ENCODE assay signal across 18 cellular contexts in the genomic region with DNA sequence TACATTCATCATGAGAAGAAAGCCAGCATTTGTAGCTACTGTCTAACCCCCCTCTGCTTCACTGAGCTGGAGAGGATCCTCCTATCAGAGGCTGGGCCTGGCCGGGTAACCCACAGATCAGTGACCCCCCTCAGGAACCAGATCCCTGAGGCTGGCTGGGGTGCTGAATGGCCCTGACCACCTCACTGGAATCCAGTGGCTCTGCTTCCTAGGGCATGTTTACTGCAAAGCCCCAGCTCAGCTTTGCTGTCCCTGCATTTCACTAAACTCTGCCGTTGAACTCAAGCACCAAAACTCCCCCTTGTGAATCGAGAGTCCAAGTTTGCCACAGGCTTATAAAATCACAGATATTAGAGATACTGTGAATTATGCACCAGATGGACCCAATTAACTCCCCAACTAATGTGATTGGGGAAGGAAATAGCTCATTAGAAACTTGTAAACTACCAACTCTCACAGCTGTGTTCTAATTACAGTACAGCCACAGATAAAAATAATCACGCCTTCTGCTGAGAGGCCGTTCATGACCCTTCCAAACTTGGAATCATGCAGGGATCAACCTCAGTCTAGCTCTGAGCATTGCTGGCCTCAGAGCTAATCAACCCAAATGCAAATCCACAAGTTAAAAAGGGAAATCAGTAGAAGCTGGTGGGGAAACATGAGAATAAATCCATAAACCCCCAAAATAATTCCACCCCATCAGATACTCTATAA. TPM values are rescaled to one million over a fixed set of nuclear protein-coding genes. Genes with fewer than 3 reads are reported as not detected.
"Had no signal": no experiment of that assay in that cellular context is flagged by ENCODE, and none has a peak within 500 bp of the region (broad histone marks: within the 10 kb centered on the region; RNA-seq: fewer than 3 reads in every experiment).

No MANE protein-coding gene starts in this region.

- H3K36me3 Mint-ChIP-seq: immature natural killer cell had no signal

- DNase-seq: activated CD4-positive, alpha-beta T cell treated with anti-CD3 and anti-CD28 coated beads, Interleukin-2, amount 50 U/mL, for 4 hours; activated effector memory CD4-positive, alpha-beta T cell treated with Interleukin-2 at 50 U/mL for 16 hours; activated T-cell treated with anti-CD3 and anti-CD28 coated beads, Interleukin-2, amount 50 U/mL, for 24 hours; amygdala; brain microvascular endothelial cell; endodermal cell; glutamatergic neuron; immature natural killer cell; left colon; mammary epithelial cell; mucosa of descending colon; nephron progenitor cell; ovary; thyroid gland had no signal

- H3K4me1 Mint-ChIP-seq: endodermal cell, immature natural killer cell, nephron progenitor cell had no signal

- ATAC-seq: activated CD4-positive, CD25-positive, alpha-beta regulatory T cell treated with anti-CD3 and anti-CD28 coated beads, Interleukin-2, amount 50 U/mL, for 24 hours; activated naive CD4-positive, alpha-beta T cell treated with anti-CD3 and anti-CD28 coated beads, Interleukin-2, amount 50 U/mL, for 72 hours; left colon; mucosa of descending colon had no signal

- H3K9me3 Mint-ChIP-seq: activated naive CD4-positive, alpha-beta T cell treated with anti-CD3 and anti-CD28 coated beads, Interleukin-2, amount 50 U/mL, for 72 hours had no signal

- H3K27ac Mint-ChIP-seq: activated naive CD4-positive, alpha-beta T cell treated with anti-CD3 and anti-CD28 coated beads, Interleukin-2, amount 50 U/mL, for 72 hours; activated T-cell treated with anti-CD3 and anti-CD28 coated beads, Interleukin-2, amount 50 U/mL, for 24 hours; endodermal cell; immature natural killer cell; nephron progenitor cell had no signal

- H3K4me3 Mint-ChIP-seq: activated T-cell treated with anti-CD3 and anti-CD28 coated beads, Interleukin-2, amount 50 U/mL, for 24 hours; endodermal cell; immature natural killer cell; nephron progenitor cell had no signal

RNA-seq across cellular contexts. Expression of gene OCA2, which starts 47.0 kb away (rescaled TPM):
- total RNA-seq: activated naive CD4-positive, alpha-beta T cell treated with anti-CD3 and anti-CD28 coated beads, Interleukin-2, amount 50 U/mL, for 72 hours; dermis microvascular lymphatic vessel endothelial cell; T-helper 2 cell treated with Interferon-gamma antibody and Interleukin-4, amounts not matched to agents 100 ng/mL and 5 ng/mL, for 36 hours had no signal
